36 cellular contexts compared by ENCODE assay signal in the genomic region with DNA sequence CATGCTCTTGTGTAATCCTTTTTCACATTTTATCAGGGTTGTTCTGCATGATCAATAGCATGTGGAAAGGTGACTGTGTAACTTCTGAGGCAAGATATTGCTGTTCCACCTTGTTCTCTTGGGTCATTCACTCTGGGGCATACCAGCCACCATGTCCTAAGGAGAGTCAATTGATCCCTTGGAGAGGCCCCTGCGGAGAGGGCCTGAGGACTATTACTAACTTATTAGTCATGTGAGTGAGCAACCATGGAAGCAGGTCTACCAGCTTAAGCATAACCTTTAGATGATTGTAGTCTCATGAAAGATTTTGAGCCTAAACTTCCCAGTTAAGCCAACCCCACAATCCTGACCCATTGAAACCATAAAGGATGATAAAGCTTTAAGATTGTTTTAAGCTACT. TPM values are rescaled to one million over a fixed set of nuclear protein-coding genes. Genes with fewer than 3 reads are reported as not detected.
"Had no signal": no experiment of that assay in that cellular context is flagged by ENCODE, and none has a peak within 500 bp of the region (broad histone marks: within the 10 kb centered on the region; RNA-seq: fewer than 3 reads in every experiment).

No MANE protein-coding gene starts in this region.

- DNase-seq: activated CD4-positive, alpha-beta T cell treated with anti-CD3 and anti-CD28 coated beads for 1 hour; activated CD4-positive, alpha-beta T cell treated with anti-CD3 and anti-CD28 coated beads, Interleukin-2, amount 10 ng/mL, durations not matched to agents 24 days and 14 days; activated CD4-positive, alpha-beta T cell treated with anti-CD3 and anti-CD28 coated beads, Interleukin-2, amount 50 U/mL, for 4 hours; activated CD4-positive, CD25-positive, alpha-beta regulatory T cell; activated CD8-positive, alpha-beta T cell treated with anti-CD3 and anti-CD28 coated beads for 36 hours; activated effector memory CD4-positive, alpha-beta T cell treated with anti-CD3 and anti-CD28 coated beads, Interleukin-2, amount 50 U/mL, for 16 hours; activated naive CD4-positive, alpha-beta T cell; activated naive CD4-positive, alpha-beta T cell treated with anti-CD3 and anti-CD28 coated beads, Interleukin-2, amount 50 U/mL, for 16 hours; activated naive CD8-positive, alpha-beta T cell treated with anti-CD3 and anti-CD28 coated beads for 36 hours; activated T-cell treated with anti-CD3 and anti-CD28 coated beads, Interleukin-2, amount 50 U/mL, for 1 hour; activated T-cell treated with anti-CD3 and anti-CD28 coated beads, Interleukin-2, amount 50 U/mL, for 72 hours; amniotic stem cell; aorta; brain microvascular endothelial cell; Kasumi-1; KG1; MM.1S; MV-4-11; NCI-H1092; NCI-H1436 treated with DMSO at 0.1 percent for 48 hours; NCI-H1694 treated with DMSO at 0.1 percent for 48 hours; NCI-H2029; NCI-H345; NCI-H524 treated with DMSO at 0.1 percent for 48 hours; Peyer's patch; Right ventricle myocardium superior; SW 1271; T-helper 1 cell; T-helper 2 cell; T-helper 9 cell; WERI-Rb-1 had no signal

- H3K4me1 ChIP-seq: Peyer's patch had no signal

- H3K36me3 Mint-ChIP-seq: activated naive CD8-positive, alpha-beta T cell treated with anti-CD3 and anti-CD28 coated beads for 36 hours had no signal

- H3K4me1 Mint-ChIP-seq: activated CD4-positive, alpha-beta T cell treated with anti-CD3 and anti-CD28 coated beads, Interleukin-2, amount 10 ng/mL, durations not matched to agents 24 days and 14 days; activated naive CD8-positive, alpha-beta T cell treated with anti-CD3 and anti-CD28 coated beads for 36 hours; activated T-helper 17 cell treated with anti-CD3 and anti-CD28 coated beads, Interleukin-2, amount 50 U/mL, for 72 hours; central memory CD8-positive, alpha-beta T cell had no signal

- H3K27me3 ChIP-seq: brain microvascular endothelial cell, cardiac muscle cell, Peyer's patch had no signal

- H3K9me3 Mint-ChIP-seq: activated CD4-positive, alpha-beta T cell treated with anti-CD3 and anti-CD28 coated beads, Interleukin-2, amount 10 ng/mL, durations not matched to agents 24 days and 14 days; activated T-helper 17 cell treated with anti-CD3 and anti-CD28 coated beads, Interleukin-2, amount 50 U/mL, for 72 hours; central memory CD8-positive, alpha-beta T cell had no signal

- H3K4me3 ChIP-seq: cardiac muscle cell, Peyer's patch had no signal

- ATAC-seq: activated CD8-positive, alpha-beta T cell treated with anti-CD3 and anti-CD28 coated beads for 36 hours; activated T-cell treated with anti-CD3 and anti-CD28 coated beads, Interleukin-2, amount 50 U/mL, for 72 hours; activated T-helper 17 cell treated with anti-CD3 and anti-CD28 coated beads, Interleukin-2, amount 50 U/mL, for 72 hours had no signal

- H3K27ac Mint-ChIP-seq: activated CD4-positive, alpha-beta T cell treated with anti-CD3 and anti-CD28 coated beads, Interleukin-2, amount 10 ng/mL, durations not matched to agents 24 days and 14 days; activated CD8-positive, alpha-beta T cell treated with anti-CD3 and anti-CD28 coated beads for 36 hours; activated naive CD8-positive, alpha-beta T cell treated with anti-CD3 and anti-CD28 coated beads for 36 hours; activated T-cell treated with anti-CD3 and anti-CD28 coated beads, Interleukin-2, amount 50 U/mL, for 72 hours; activated T-helper 17 cell treated with anti-CD3 and anti-CD28 coated beads, Interleukin-2, amount 50 U/mL, for 72 hours had no signal

- H3K36me3 ChIP-seq: brain microvascular endothelial cell, cardiac muscle cell, Peyer's patch, WERI-Rb-1 had no signal

- H3K27ac ChIP-seq: brain microvascular endothelial cell, cardiac muscle cell, Peyer's patch, WERI-Rb-1 had no signal

- H3K4me3 Mint-ChIP-seq: activated CD4-positive, alpha-beta T cell treated with anti-CD3 and anti-CD28 coated beads, Interleukin-2, amount 10 ng/mL, durations not matched to agents 24 days and 14 days; activated CD8-positive, alpha-beta T cell treated with anti-CD3 and anti-CD28 coated beads for 36 hours; activated naive CD8-positive, alpha-beta T cell treated with anti-CD3 and anti-CD28 coated beads for 36 hours; activated T-cell treated with anti-CD3 and anti-CD28 coated beads, Interleukin-2, amount 50 U/mL, for 72 hours; activated T-helper 17 cell treated with anti-CD3 and anti-CD28 coated beads, Interleukin-2, amount 50 U/mL, for 72 hours; central memory CD8-positive, alpha-beta T cell had no signal

- H3K9me3 ChIP-seq: Peyer's patch had no signal

RNA-seq across cellular contexts. Expression of gene COL6A5, which starts 22.0 kb away (rescaled TPM):
- total RNA-seq: activated CD4-positive, alpha-beta T cell treated with anti-CD3 and anti-CD28 coated beads, Interleukin-2, amount 10 ng/mL, durations not matched to agents 24 days and 14 days; activated CD8-positive, alpha-beta memory T cell treated with anti-CD3 and anti-CD28 coated beads for 36 hours; activated CD8-positive, alpha-beta T cell treated with anti-CD3 and anti-CD28 coated beads for 36 hours; activated naive CD8-positive, alpha-beta T cell treated with anti-CD3 and anti-CD28 coated beads for 36 hours; activated T-cell treated with anti-CD3 and anti-CD28 coated beads, Interleukin-2, amount 50 U/mL, for 72 hours; activated T-helper 17 cell treated with anti-CD3 and anti-CD28 coated beads, Interleukin-2, amount 50 U/mL, for 72 hours; aorta; cardiac muscle cell; NCI-H460; Right ventricle myocardium superior had no signal
- polyA plus RNA-seq: aorta, cardiac muscle cell had no signal
